Comparison of ENCODE assay signal across 9 cellular contexts in the genomic region with DNA sequence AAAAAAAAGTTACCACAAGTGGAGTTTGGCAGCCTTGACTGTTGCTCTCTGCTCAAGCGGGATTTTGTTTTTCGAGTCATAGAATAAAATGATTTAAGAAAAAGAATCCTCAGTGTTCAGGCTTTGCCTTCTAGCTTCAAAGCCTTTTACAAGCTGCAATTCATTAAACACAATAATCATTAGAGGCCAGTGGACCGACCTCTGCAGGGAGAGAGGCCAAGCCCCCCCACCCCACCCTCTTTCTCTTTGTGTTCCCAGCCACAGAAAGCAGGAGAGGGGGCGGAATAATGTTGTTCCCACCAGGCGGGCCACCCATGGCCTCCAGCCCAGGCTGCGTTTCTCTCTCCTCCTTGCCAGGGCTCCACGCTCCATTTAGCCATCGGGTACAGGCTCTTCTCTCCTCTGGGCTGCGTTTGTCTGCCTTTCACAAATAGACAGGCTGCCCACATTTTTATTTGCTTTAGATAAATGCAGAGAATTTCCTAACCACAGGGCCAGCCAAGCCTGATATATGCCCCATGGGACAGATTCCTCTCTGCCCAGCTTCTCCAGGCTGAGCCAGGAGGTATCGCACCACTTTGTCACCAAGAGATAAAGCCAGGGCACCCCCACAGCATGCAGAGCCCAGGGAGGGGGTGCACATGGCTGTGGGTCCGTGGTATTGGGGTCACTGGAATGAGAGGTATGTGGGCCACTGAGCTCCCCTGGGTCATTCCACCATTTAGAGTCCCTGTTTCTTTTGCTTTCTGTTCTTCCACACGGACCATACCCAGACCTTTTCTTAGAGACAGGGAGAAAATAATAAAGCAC.
A peak's percentile ranks its signal among the peaks of the same experiment; 100 is the strongest.
DNase-seq lines count a peak whose midpoint lies in the region; ATAC-seq and TF ChIP-seq lines count a peak whose summit lies in the region.
"Had no signal": no experiment of that assay in that cellular context is flagged by ENCODE, and none has a peak within 500 bp of the region (broad histone marks: within the 10 kb centered on the region; RNA-seq: fewer than 3 reads in every experiment).

No MANE protein-coding gene starts in this region.

- H3K4me1 ChIP-seq in psoas muscle, result peaks cover 10% of the 10 kb centered on the region
- no peaks in the 10 kb centered on the region for H3K4me1 ChIP-seq in effector memory CD4-positive, alpha-beta T cell (ENCODE audit: control insufficient read depth, insufficient read depth, low read length, poor library complexity, severe bottlenecking)

- ATAC-seq in psoas muscle (peak in 1 of 4 donors; percentile 41), GM21825 (IDR thresholded peaks at IDR 0.05; ENCODE audit: unreplicated experiment) (no peak), HG03439 (IDR thresholded peaks at IDR 0.05; ENCODE audit: unreplicated experiment) (no peak)
- ATAC-seq: T-helper 17 cell had no signal

- no peak overlapping the region for H3K27ac ChIP-seq in psoas muscle
- H3K27ac ChIP-seq in effector memory CD4-positive, alpha-beta T cell (ENCODE audit: insufficient read depth, low read length, poor library complexity, severe bottlenecking), result no peak overlapping the region

- no peaks in the 10 kb centered on the region for H3K9me3 ChIP-seq in psoas muscle
- H3K9me3 ChIP-seq in effector memory CD4-positive, alpha-beta T cell (ENCODE audit: control insufficient read depth, low read length), result no peaks in the 10 kb centered on the region

- DNase-seq in DMS79 (lab: John Stamatoyannopoulos, UW) (peak; percentile 85), NCI-H748 treated with DMSO at 0.1 percent for 48 hours (lab: John Stamatoyannopoulos, UW) (peak; percentile 73), head of caudate nucleus (peak; percentile 18 to 82 (median 58)), psoas muscle (no peak)
- no peak for DNase-seq in effector memory CD4-positive, alpha-beta T cell
- no peak for DNase-seq in activated CD4-positive, alpha-beta memory T cell treated with anti-CD3 and anti-CD28 coated beads for 36 hours
- DNase-seq: T-helper 17 cell had no signal

- no peaks in the 10 kb centered on the region for H3K36me3 Mint-ChIP-seq in activated CD4-positive, alpha-beta memory T cell treated with anti-CD3 and anti-CD28 coated beads for 36 hours

- 30 to 43% (median 33%) methylated on average over 12 of the region's 12 CpGs for WGBS in psoas muscle, 3 donors

- POLR2A ChIA-PET in activated CD4-positive, alpha-beta memory T cell treated with anti-CD3 and anti-CD28 coated beads for 36 hours (lab: Charles Lee), result no interaction called here

- intact Hi-C loops in head of caudate nucleus (cut with DNase I) (no loop called here), psoas muscle (cut with DNase I) (no loop called here)
- intact Hi-C loops in activated CD4-positive, alpha-beta memory T cell treated with anti-CD3 and anti-CD28 coated beads for 36 hours (cut with micrococcal nuclease), result no loop called here

- no peaks in the 10 kb centered on the region for H3K27me3 ChIP-seq in psoas muscle (ENCODE audit: insufficient read depth in 3 of 3, low read length in 2 of 3)
- H3K27me3 ChIP-seq in effector memory CD4-positive, alpha-beta T cell (replicated peaks; ENCODE audit: control insufficient read depth, insufficient read depth, low read length, poor library complexity, severe bottlenecking), result peaks cover 5% of the 10 kb centered on the region

- no peak overlapping the region for H3K27ac Mint-ChIP-seq in activated CD4-positive, alpha-beta memory T cell treated with anti-CD3 and anti-CD28 coated beads for 36 hours
- H3K27ac Mint-ChIP-seq: T-helper 17 cell had no signal

- peaks cover 18% of the 10 kb centered on the region for H3K27me3 Mint-ChIP-seq in activated CD4-positive, alpha-beta memory T cell treated with anti-CD3 and anti-CD28 coated beads for 36 hours

- TF ChIP-seq CTCF in psoas muscle (IDR thresholded peaks at IDR 0.05), result no peak

- H3K4me3 ChIP-seq in psoas muscle, result peak overlapping the region; percentile 16
- H3K4me3 ChIP-seq in effector memory CD4-positive, alpha-beta T cell (ENCODE audit: insufficient read depth, low read depth, low read length, poor library complexity, severe bottlenecking), result no peak overlapping the region

- H3K36me3 ChIP-seq in psoas muscle (ENCODE audit: insufficient read depth in 1 of 2, low read depth in 1 of 2), result no peaks in the 10 kb centered on the region
- H3K36me3 ChIP-seq in effector memory CD4-positive, alpha-beta T cell (ENCODE audit: control insufficient read depth, insufficient read depth, low read length), result no peaks in the 10 kb centered on the region

- H3K4me1 Mint-ChIP-seq in activated CD4-positive, alpha-beta memory T cell treated with anti-CD3 and anti-CD28 coated beads for 36 hours (ENCODE audit: low read depth), result no peaks in the 10 kb centered on the region
- H3K4me1 Mint-ChIP-seq: T-helper 17 cell had no signal

- no peak overlapping the region for H3K4me3 Mint-ChIP-seq in activated CD4-positive, alpha-beta memory T cell treated with anti-CD3 and anti-CD28 coated beads for 36 hours
- H3K4me3 Mint-ChIP-seq: T-helper 17 cell had no signal

- CTCF ChIA-PET in activated CD4-positive, alpha-beta memory T cell treated with anti-CD3 and anti-CD28 coated beads for 36 hours (lab: Charles Lee), result interaction anchor here (1.2 kb wide), 1 partner anchor 63 kb away, joined by 3 read pairs; no protein-coding TSS in a partner anchor

- no peaks in the 10 kb centered on the region for H3K9me3 Mint-ChIP-seq in activated CD4-positive, alpha-beta memory T cell treated with anti-CD3 and anti-CD28 coated beads for 36 hours

Comparison
In these comparisons a context has a peak if more than half of its experiments do, and no peak if none do; other contexts are left out.
1. DNase-seq: peak in DMS79 (single experiment), NCI-H748 treated with DMSO at 0.1 percent for 48 hours (single experiment) and head of caudate nucleus (42 of 42); none in psoas muscle (0 of 2), effector memory CD4-positive, alpha-beta T cell (0 of 3) and activated CD4-positive, alpha-beta memory T cell treated with anti-CD3 and anti-CD28 coated beads for 36 hours (single experiment).